In the genomic region with DNA sequence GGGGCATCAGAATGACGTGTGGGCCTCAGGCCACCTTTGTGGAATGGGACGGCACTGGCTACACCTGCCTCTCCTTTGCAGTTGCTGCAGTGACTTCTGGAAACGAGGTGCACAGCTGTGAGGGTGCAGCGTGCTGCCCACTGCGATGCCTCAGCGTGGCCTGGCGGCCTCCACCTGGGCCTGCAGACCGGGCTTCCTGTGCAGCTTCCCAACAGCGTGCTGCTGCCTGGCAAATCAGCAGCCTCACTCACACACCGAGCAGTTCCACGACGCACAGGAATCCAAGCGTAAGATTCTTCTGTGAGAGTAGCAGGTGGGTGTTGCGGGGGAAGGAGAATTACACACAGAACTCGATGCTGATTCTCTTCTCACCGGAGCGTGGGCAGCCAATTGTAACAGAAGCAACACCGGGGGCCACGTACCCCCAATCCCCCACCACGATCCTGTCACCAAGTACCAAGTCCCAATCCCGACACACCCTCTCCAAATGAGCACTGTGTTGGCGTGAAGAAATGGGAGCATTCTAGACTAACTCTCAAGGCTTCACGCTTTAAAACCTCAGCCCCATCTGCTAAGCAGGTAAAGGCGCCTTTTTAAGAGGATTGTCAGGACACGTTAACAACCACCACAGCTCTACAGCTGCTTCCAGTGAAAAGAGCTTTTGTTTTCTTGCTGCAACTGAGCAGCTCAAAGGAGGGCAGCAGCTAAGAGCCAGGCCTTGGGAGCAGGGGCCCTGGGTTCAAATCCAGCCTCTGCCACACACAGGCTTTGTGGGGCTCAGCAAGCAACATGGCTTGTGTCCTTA, we compare ENCODE assay signal across 11 cellular contexts. TPM values are rescaled to one million over a fixed set of nuclear protein-coding genes. Genes with fewer than 3 reads are reported as not detected.
DNase-seq lines count a peak whose midpoint lies in the region; ATAC-seq and TF ChIP-seq lines count a peak whose summit lies in the region.
"Had no signal": no experiment of that assay in that cellular context is flagged by ENCODE, and none has a peak within 500 bp of the region (broad histone marks: within the 10 kb centered on the region; RNA-seq: fewer than 3 reads in every experiment).

No MANE protein-coding gene starts in this region.

- H3K36me3 ChIP-seq in right atrium auricular region (peaks cover 87% of the 10 kb centered on the region), hepatocyte (replicated peaks; ENCODE audit: insufficient read depth, low read depth) (no peaks in the 10 kb centered on the region)

- WGBS in hepatocyte (ENCODE audit: low lambda C conversion rate, missing lambda C conversion rate) = 94% methylated on average over 25 of the region's 25 CpGs

- H3K27ac Mint-ChIP-seq in activated naive CD8-positive, alpha-beta T cell treated with anti-CD3 and anti-CD28 coated beads, Interleukin-2, amount 10 ng/mL, durations not matched to agents 7 days and 5 days = peak overlapping the region; percentile 87

- no peaks in the 10 kb centered on the region for H3K9me3 Mint-ChIP-seq in activated naive CD8-positive, alpha-beta T cell treated with anti-CD3 and anti-CD28 coated beads, Interleukin-2, amount 10 ng/mL, durations not matched to agents 7 days and 5 days

- no peaks in the 10 kb centered on the region for H3K9me2 ChIP-seq in hepatocyte (replicated peaks; ENCODE audit: insufficient read depth)

- peak overlapping the region; percentile 71 for H3K4me3 Mint-ChIP-seq in activated naive CD8-positive, alpha-beta T cell treated with anti-CD3 and anti-CD28 coated beads, Interleukin-2, amount 10 ng/mL, durations not matched to agents 7 days and 5 days
- H3K4me3 Mint-ChIP-seq: B cell had no signal

- peaks cover 90% of the 10 kb centered on the region for H3K4me1 Mint-ChIP-seq in activated naive CD8-positive, alpha-beta T cell treated with anti-CD3 and anti-CD28 coated beads, Interleukin-2, amount 10 ng/mL, durations not matched to agents 7 days and 5 days

- TF ChIP-seq CTCF in right atrium auricular region (IDR thresholded peaks at IDR 0.05) (no peak), hepatocyte (IDR thresholded peaks at IDR 0.05; ENCODE audit: poor library complexity) (no peak)

- POLR2A ChIA-PET in activated naive CD8-positive, alpha-beta T cell treated with anti-CD3 and anti-CD28 coated beads, Interleukin-2, amount 10 ng/mL, durations not matched to agents 7 days and 5 days (lab: Charles Lee) = interaction anchor here (1.3 to 5.0 kb wide), 2 partner anchors 9 to 18 kb away, joined by 3 to 37 read pairs; a partner anchor contains a TSS

- DNase-seq in right atrium auricular region (ENCODE audit: low spot score) (no peak), cardiac septum (ENCODE audit: low spot score) (no peak), occipital lobe (lab: John Stamatoyannopoulos, UW) (peak; percentile 38), COLO668 (lab: John Stamatoyannopoulos, UW; ENCODE audit: unreplicated experiment) (no peak), SIG-M5 (lab: John Stamatoyannopoulos, UW) (no peak), NCI-H1105 (lab: John Stamatoyannopoulos, UW) (no peak), hepatocyte (ENCODE audit: low spot score) (no peak)
- peak; percentile 56 for DNase-seq in activated naive CD8-positive, alpha-beta T cell treated with anti-CD3 and anti-CD28 coated beads, Interleukin-2, amount 10 ng/mL, durations not matched to agents 7 days and 5 days
- DNase-seq: NCI-H1105 treated with DMSO at 0.1 percent for 48 hours had no signal

- intact Hi-C loops in cardiac septum (cut with DNase I) = no loop called here

- H2AFZ ChIP-seq in hepatocyte = no peak overlapping the region

- H3K27me3 ChIP-seq in right atrium auricular region (no peaks in the 10 kb centered on the region), hepatocyte (no peaks in the 10 kb centered on the region)

- H3K36me3 Mint-ChIP-seq in activated naive CD8-positive, alpha-beta T cell treated with anti-CD3 and anti-CD28 coated beads, Interleukin-2, amount 10 ng/mL, durations not matched to agents 7 days and 5 days = peaks cover 39% of the 10 kb centered on the region

- H3K4me2 ChIP-seq in hepatocyte = no peak overlapping the region

- peaks cover 69% of the 10 kb centered on the region for H4K20me1 ChIP-seq in hepatocyte (ENCODE audit: insufficient read depth, poor library complexity, severe bottlenecking)

- H3K27ac ChIP-seq in right atrium auricular region = peak overlapping the region; percentile 90 to 97
- no peak overlapping the region for H3K27ac ChIP-seq in hepatocyte

- H3K4me3 ChIP-seq in right atrium auricular region = no peak overlapping the region
- no peak overlapping the region for H3K4me3 ChIP-seq in hepatocyte
- H3K4me3 ChIP-seq: skin epidermis had no signal

- peaks cover 90% of the 10 kb centered on the region for H3K79me2 ChIP-seq in hepatocyte

- no peaks in the 10 kb centered on the region for H3K9me3 ChIP-seq in right atrium auricular region
- H3K9me3 ChIP-seq in hepatocyte (ENCODE audit: low read depth) = no peaks in the 10 kb centered on the region

- H3K4me1 ChIP-seq in right atrium auricular region = peaks cover 0 to 100% of the 10 kb centered on the region in 2 donors
- H3K4me1 ChIP-seq in hepatocyte (ENCODE audit: insufficient read depth) = peaks cover 8% of the 10 kb centered on the region

- no peaks in the 10 kb centered on the region for H3K27me3 Mint-ChIP-seq in activated naive CD8-positive, alpha-beta T cell treated with anti-CD3 and anti-CD28 coated beads, Interleukin-2, amount 10 ng/mL, durations not matched to agents 7 days and 5 days
- H3K27me3 Mint-ChIP-seq: B cell had no signal

- ATAC-seq in activated naive CD8-positive, alpha-beta T cell treated with anti-CD3 and anti-CD28 coated beads, Interleukin-2, amount 10 ng/mL, durations not matched to agents 7 days and 5 days (ENCODE audit: low read depth) = peak; percentile 8

RNA-seq across cellular contexts. Expression of a gene that starts 16.9 kb away (rescaled TPM):
- total RNA-seq in right atrium auricular region = 100 to 1,000 TPM; 109 to 216 TPM
- total RNA-seq in cardiac septum = 245 TPM
- total RNA-seq in activated naive CD8-positive, alpha-beta T cell treated with anti-CD3 and anti-CD28 coated beads, Interleukin-2, amount 10 ng/mL, durations not matched to agents 7 days and 5 days = 100 to 1,000 TPM; 371 to 372 TPM
- total RNA-seq in occipital lobe = 75.5 TPM
- 169 and 176 TPM in 2 replicates for total RNA-seq in hepatocyte
- polyA plus RNA-seq in hepatocyte = 177 and 179 TPM in 2 replicates

Comparison
In these comparisons a context has a peak if more than half of its experiments do, and no peak if none do; other contexts are left out.
1. DNase-seq: peak in activated naive CD8-positive, alpha-beta T cell treated with anti-CD3 and anti-CD28 coated beads, Interleukin-2, amount 10 ng/mL, durations not matched to agents 7 days and 5 days (single experiment) and occipital lobe (single experiment); none in right atrium auricular region (single experiment), cardiac septum (single experiment), COLO668 (single experiment), SIG-M5 (single experiment), NCI-H1105 (single experiment) and hepatocyte (single experiment).